Comparison of ENCODE assay signal across 1 cellular context in the genomic region with DNA sequence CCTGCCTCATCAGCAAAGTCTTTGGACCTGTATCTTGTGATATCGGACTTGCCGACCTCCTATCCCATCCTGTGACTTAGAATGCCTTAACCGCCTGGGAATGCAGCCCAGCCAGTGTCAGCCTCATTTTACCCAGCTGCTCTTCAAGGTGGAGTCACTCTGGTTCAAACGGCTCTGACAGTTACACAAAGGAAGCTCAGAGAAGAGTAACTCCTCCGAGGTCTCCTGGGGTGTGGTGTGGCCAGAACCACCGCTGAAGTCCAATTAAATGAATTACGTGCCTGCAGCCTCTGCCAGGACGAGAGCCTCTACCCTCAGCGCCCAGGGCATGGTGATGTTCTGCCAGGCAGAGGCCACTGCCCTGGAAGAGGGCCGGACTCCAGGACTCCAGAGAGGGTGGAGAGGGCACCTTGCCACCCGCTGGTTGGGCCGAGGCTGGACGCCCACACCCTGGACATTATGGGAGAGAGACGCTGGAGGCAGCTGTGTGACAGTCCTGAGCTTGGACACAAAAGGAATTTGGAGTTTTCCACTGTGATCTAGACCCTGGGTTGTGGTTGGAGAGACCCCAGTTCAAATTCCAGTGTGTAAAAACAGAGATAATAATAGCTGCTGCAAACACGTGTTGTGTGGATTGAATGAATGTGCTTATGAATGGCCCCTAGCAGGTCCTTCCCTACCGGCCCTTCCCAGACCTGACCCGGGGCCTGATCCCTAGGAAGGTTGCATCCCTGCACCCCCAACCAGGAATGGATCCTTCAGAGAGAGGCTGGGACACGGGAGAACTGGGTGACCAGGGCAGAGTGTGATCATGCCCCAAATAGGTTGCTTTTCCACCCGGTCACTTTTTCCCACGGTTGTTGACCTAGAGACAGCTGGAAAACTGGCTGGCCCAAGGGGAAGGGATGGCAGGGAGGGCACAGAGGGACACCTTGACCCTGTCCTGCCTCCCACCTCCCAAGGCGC.
TF ChIP-seq lines count a peak whose summit lies in the region.

No MANE protein-coding gene starts in this region.

TF ChIP-seq in K562, 482 proteins besides CTCF, POLR2A, EP300 and RAD21:
- TF ChIP-seq PRDM10 (IDR thresholded peaks at IDR 0.05; ENCODE audit: partially characterized antibody) (peak; percentile 66), NCOA2 (IDR thresholded peaks at IDR 0.05; ENCODE audit: partially characterized antibody in 2 of 2) (no peak)
